Comparison of ENCODE assay signal across 21 cellular contexts in the genomic region with DNA sequence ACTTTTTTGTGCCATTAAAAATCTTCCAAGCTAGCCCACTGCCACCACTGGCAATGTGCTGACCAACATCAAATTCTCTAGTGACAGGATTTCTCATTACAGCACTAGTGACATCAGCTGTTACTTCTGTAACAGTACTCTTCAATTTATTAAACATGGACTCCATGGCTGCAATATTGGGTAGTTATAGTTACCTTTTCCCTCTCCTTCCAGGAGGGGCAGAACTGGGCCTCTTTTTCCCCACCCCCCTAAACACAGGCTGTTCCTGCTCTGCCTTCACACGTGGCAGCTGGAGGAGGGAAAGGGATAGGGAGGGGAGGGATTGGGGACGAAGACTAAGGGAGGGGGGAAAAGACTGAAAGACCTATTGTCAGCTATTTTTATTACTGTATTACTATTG. TPM values are rescaled to one million over a fixed set of nuclear protein-coding genes. Genes with fewer than 3 reads are reported as not detected.
A peak's percentile ranks its signal among the peaks of the same experiment; 100 is the strongest.
DNase-seq lines count a peak whose midpoint lies in the region; ATAC-seq, FAIRE-seq and TF ChIP-seq lines count a peak whose summit lies in the region.
"Had no signal": no experiment of that assay in that cellular context is flagged by ENCODE, and none has a peak within 500 bp of the region (broad histone marks: within the 10 kb centered on the region; RNA-seq: fewer than 3 reads in every experiment).

No MANE protein-coding gene starts in this region.

- TF ChIP-seq CTCF in heart left ventricle (IDR thresholded peaks at IDR 0.05), result peak in 1 of 12 donors; percentile 12
- TF ChIP-seq CTCF in retinal pigment epithelial cell (conservative IDR thresholded peaks at IDR 0.05; ENCODE audit: low read depth, low read length), result peak; percentile 17

- no peak for TF ChIP-seq POLR2A in heart left ventricle (IDR thresholded peaks at IDR 0.05)

- no peaks in the 10 kb centered on the region for H3K27me3 ChIP-seq in heart left ventricle
- H3K27me3 ChIP-seq in small intestine (ENCODE audit: control insufficient read depth in 2 of 2, insufficient read depth in 2 of 2, low read length in 2 of 2), result no peaks in the 10 kb centered on the region

- 7 to 32% (median 24%) methylated on average over 2 of the region's 2 CpGs for WGBS in heart left ventricle, 4 donors
- 39 to 54% (median 53%) methylated on average over 2 of the region's 2 CpGs for WGBS in small intestine, 3 donors

- H3K9me3 ChIP-seq in heart left ventricle (no peaks in the 10 kb centered on the region), small intestine (ENCODE audit: control insufficient read depth, low read depth) (no peaks in the 10 kb centered on the region)

- H3K4me3 ChIP-seq in heart left ventricle (no peak overlapping the region), retinal pigment epithelial cell (ENCODE audit: low read length) (no peak overlapping the region), small intestine (ENCODE audit: low read depth in 1 of 2, low read length in 2 of 2) (no peak overlapping the region)
- H3K4me3 ChIP-seq: skin epidermis had no signal

- peak; percentile 44 for DNase-seq in D341Med (ENCODE audit: low spot score)
- peak; percentile 2 to 38 for DNase-seq in NCI-H524 (lab: John Stamatoyannopoulos, UW)
- peak in 1 of 5 donors; percentile 13 for DNase-seq in heart left ventricle
- DNase-seq in retinal pigment epithelial cell (ENCODE audit: low read depth), result no peak
- DNase-seq in NCI-H1930 (lab: John Stamatoyannopoulos, UW), result no peak
- no peak for DNase-seq in small intestine
- no peak for DNase-seq in HK-2 (ENCODE audit: unreplicated experiment)
- DNase-seq: activated CD4-positive, alpha-beta T cell treated with anti-CD3 and anti-CD28 coated beads, Interleukin-2, amount 50 U/mL, for 48 hours; activated naive CD4-positive, alpha-beta T cell treated with anti-CD3 and anti-CD28 coated beads, Interleukin-2, amount 10 ng/mL, durations not matched to agents 7 days and 5 days; CD8-positive, alpha-beta memory T cell; DND-41; hippocampal formation; kidney glomerular epithelial cell; NCI-H1417 treated with DMSO at 0.1 percent for 48 hours; NCI-H69; SHP77; stimulated activated CD4-positive, alpha-beta T cell treated with anti-CD3 and anti-CD28 coated beads, Interleukin-4, amount 100 ng/mL, for 1 hour; T-helper 1 cell had no signal

- H3K36me3 ChIP-seq in heart left ventricle (peaks cover 0 to 9% (median 0%) of the 10 kb centered on the region in 9 donors), small intestine (ENCODE audit: control insufficient read depth in 2 of 2, insufficient read depth in 2 of 2, low read length in 2 of 2) (peaks cover 0 to 1% of the 10 kb centered on the region in 2 donors)

- intact Hi-C loops in heart left ventricle (cut with DNase I), result loop anchor here in 3 of 10 donors (2.0 to 5.0 kb wide), 2 partner anchors 38 to 39 kb away; a partner anchor contains a TSS

- FAIRE-seq in small intestine (lab: Jason Lieb, UNC), result no peak
- FAIRE-seq: astrocyte had no signal

- ATAC-seq in heart left ventricle, result peak; percentile 33 to 73 (median 57)

- peak overlapping the region in 11 of 12 donors; percentile 67 to 93 (median 78) for H3K27ac ChIP-seq in heart left ventricle
- no peak overlapping the region for H3K27ac ChIP-seq in small intestine (ENCODE audit: low read depth in 1 of 2, low read length in 1 of 2)
- H3K27ac ChIP-seq: parathyroid adenoma, skin epidermis had no signal

- H3K4me1 ChIP-seq in heart left ventricle (peaks cover 0 to 77% (median 53%) of the 10 kb centered on the region in 12 donors), small intestine (ENCODE audit: control insufficient read depth in 2 of 2, insufficient read depth in 1 of 2, low read depth in 1 of 2, low read length in 1 of 2) (no peaks in the 10 kb centered on the region)

RNA-seq across cellular contexts. Expression of a gene that starts 38.1 kb away (rescaled TPM):
- total RNA-seq in heart left ventricle, result 100 to 1,000 TPM; 110 to 201 (median 146) TPM
- polyA plus RNA-seq in heart left ventricle (10 to 100 TPM; 41.2 to 41.9 TPM), small intestine (10 to 100 TPM; 13.4 to 25.7 (median 17.3) TPM)

RNA-seq across cellular contexts. Expression of a gene that starts 38.4 kb away (rescaled TPM):
- 100 to 1,000 TPM in 1 of 9 donors, 10 to 100 TPM in 8; 45.0 to 105 (median 57.9) TPM for total RNA-seq in heart left ventricle
- polyA plus RNA-seq in heart left ventricle (10 to 100 TPM; 28.6 to 59.9 TPM), small intestine (100 to 1,000 TPM in 1 of 3 donors, 10 to 100 TPM in 2; 30.3 to 160 (median 51.3) TPM)

RNA-seq across cellular contexts. Expression of a gene that starts 56.0 kb away (rescaled TPM):
- 1 to 10 TPM; 3.9 to 8.1 (median 7.2) TPM for total RNA-seq in heart left ventricle
- polyA plus RNA-seq in heart left ventricle (1 to 10 TPM; 1.1 to 3.7 TPM), small intestine (1 to 10 TPM in 1 of 3 donors, under 1 TPM in 1, not detected in 1; 0.60 to 2.9 TPM)

Comparison
In these comparisons a context has a peak if more than half of its experiments do, and no peak if none do; other contexts are left out.
1. DNase-seq: peak in D341Med (single experiment) and NCI-H524 (2 of 2); none in retinal pigment epithelial cell (single experiment), NCI-H1930 (0 of 2), small intestine (single experiment) and HK-2 (single experiment).
2. H3K27ac ChIP-seq: peak in heart left ventricle (11 of 12); none in small intestine (0 of 2).